17 cellular contexts compared by ENCODE assay signal in the genomic region with DNA sequence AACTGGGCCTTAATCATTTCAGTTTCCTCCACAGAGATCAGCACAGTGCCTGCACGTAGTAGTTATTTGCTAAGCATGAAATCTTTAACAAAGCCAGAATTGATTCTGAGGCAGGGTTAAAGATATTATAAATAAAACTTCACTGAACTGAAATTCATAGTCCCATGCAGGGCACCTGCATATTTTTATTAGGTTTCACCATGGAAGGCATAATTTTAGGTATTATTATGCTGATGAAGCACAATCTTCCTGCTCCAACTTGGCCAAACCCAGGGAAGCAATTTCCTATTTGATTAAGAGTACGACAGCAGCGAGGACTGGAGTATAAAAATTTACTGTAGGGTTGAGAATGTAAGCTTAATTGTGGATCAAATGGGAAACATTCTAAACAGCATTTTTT.
A peak's percentile ranks its signal among the peaks of the same experiment; 100 is the strongest.
DNase-seq lines count a peak whose midpoint lies in the region; ATAC-seq and TF ChIP-seq lines count a peak whose summit lies in the region.
"Had no signal": no experiment of that assay in that cellular context is flagged by ENCODE, and none has a peak within 500 bp of the region (broad histone marks: within the 10 kb centered on the region; RNA-seq: fewer than 3 reads in every experiment).

No MANE protein-coding gene starts in this region.

- no peak overlapping the region for H3K4me3 Mint-ChIP-seq in nephron progenitor cell
- H3K4me3 Mint-ChIP-seq: B cell; CD4-positive, CD25-positive, alpha-beta regulatory T cell; CD8-positive, alpha-beta T cell; H9 had no signal

- no peak overlapping the region for H4K8ac ChIP-seq in IMR-90 (ENCODE audit: low read depth in 2 of 2, low read length in 2 of 2)

- H3K4me2 ChIP-seq in DND-41 (ENCODE audit: insufficient read depth, low read length) (no peak overlapping the region), IMR-90 (ENCODE audit: low read depth, low read length) (no peak overlapping the region)
- H3K4me2 ChIP-seq: BLaER1 had no signal

- H3K14ac ChIP-seq in IMR-90 (replicated peaks; ENCODE audit: low read depth, low read length): no peak overlapping the region

- H3K27ac Mint-ChIP-seq in nephron progenitor cell: peak overlapping the region; percentile 6
- H3K27ac Mint-ChIP-seq: B cell; CD8-positive, alpha-beta T cell had no signal

- TF ChIP-seq POLR2A in IMR-90 (IDR thresholded peaks at IDR 0.05; ENCODE audit: low read depth, low read length): no peak

- dilution Hi-C loops in IMR-90 (cut with HindIII; ENCODE audit: low sequenced_read_pairs, unreplicated experiment): no loop called here

- H2AFZ ChIP-seq in DND-41 (ENCODE audit: low read depth, low read length) (peak overlapping the region; percentile 25; the same call in 1 of the 2 replicates), IMR-90 (replicated peaks; ENCODE audit: low read length, poor library complexity) (no peak overlapping the region)

- no peak for TF ChIP-seq RAD21 in IMR-90 (IDR thresholded peaks at IDR 0.05; ENCODE audit: low read length)

- H4K20me1 ChIP-seq in DND-41 (ENCODE audit: insufficient read depth, low read length) (no peaks in the 10 kb centered on the region), IMR-90 (ENCODE audit: insufficient read depth, low read length) (no peaks in the 10 kb centered on the region)
- H4K20me1 ChIP-seq: BLaER1 had no signal

- no TSS peak for BruUV-seq in IMR-90 (replicated peaks; lab: Mats Ljungman, UMichigan)

- DNase-seq in DND-41: no peak
- DNase-seq in IMR-90: no peak
- DNase-seq in nephron progenitor cell: no peak
- DNase-seq in SIG-M5 treated with dmso at 0.1 percent for 504 hours (lab: John Stamatoyannopoulos, UW; ENCODE audit: unreplicated experiment): no peak
- DNase-seq in SK-N-DZ (ENCODE audit: low spot score): no peak
- DNase-seq: Caco-2; CD4-positive, CD25-positive, alpha-beta regulatory T cell; CD8-positive, alpha-beta T cell; DMS153; EL; GDM1; H9 had no signal

- WGBS in IMR-90 (ENCODE audit: extremely low coverage in 2 of 2, insufficient read length in 1 of 2), 2 experiments: no CpG with 5 or more reads among the region's 3 CpGs

- ATAC-seq in DND-41 (ENCODE audit: insufficient read depth, low read depth): no peak
- ATAC-seq in IMR-90 (ENCODE audit: low read depth): no peak
- ATAC-seq in GM18907 (IDR thresholded peaks at IDR 0.05; ENCODE audit: unreplicated experiment): no peak
- ATAC-seq: CD8-positive, alpha-beta T cell; HCT116 had no signal

- no peaks in the 10 kb centered on the region for H3K36me3 Mint-ChIP-seq in nephron progenitor cell (ENCODE audit: low read depth)
- H3K36me3 Mint-ChIP-seq: CD4-positive, CD25-positive, alpha-beta regulatory T cell; CD8-positive, alpha-beta T cell had no signal

- no peaks in the 10 kb centered on the region for H3K79me2 ChIP-seq in DND-41 (ENCODE audit: insufficient read depth, low read length)

- H3K4me1 Mint-ChIP-seq in nephron progenitor cell: peaks cover 29% of the 10 kb centered on the region
- H3K4me1 Mint-ChIP-seq: B cell had no signal

- H3K18ac ChIP-seq in IMR-90 (ENCODE audit: low read depth, low read length): no peak overlapping the region

- H3K4ac ChIP-seq in IMR-90 (ENCODE audit: low read depth, low read length): no peak overlapping the region

- no peaks in the 10 kb centered on the region for H3K9me3 Mint-ChIP-seq in nephron progenitor cell
- H3K9me3 Mint-ChIP-seq: CD8-positive, alpha-beta T cell; H9 had no signal

- H2AK9ac ChIP-seq in IMR-90 (replicated peaks; ENCODE audit: low read depth, low read length, poor library complexity): no peak overlapping the region

- no peak overlapping the region for H4K91ac ChIP-seq in IMR-90 (ENCODE audit: insufficient read depth, low read depth, low read length)

- CTCF ChIA-PET in IMR-90 (lab: Yijun Ruan, JAX): no interaction called here

- H4K5ac ChIP-seq in IMR-90 (ENCODE audit: low read depth, low read length): no peak overlapping the region

- H3K36me3 ChIP-seq in DND-41 (ENCODE audit: insufficient read depth, low read length) (no peaks in the 10 kb centered on the region), IMR-90 (ENCODE audit: control insufficient read depth, insufficient read depth, low read length) (no peaks in the 10 kb centered on the region)
- H3K36me3 ChIP-seq: BLaER1 had no signal

- TF ChIP-seq CTCF in DND-41 (IDR thresholded peaks at IDR 0.05; ENCODE audit: borderline replicate concordance, extremely low read depth, low read length, poor library complexity, severe bottlenecking): no peak
- TF ChIP-seq CTCF in IMR-90 (conservative IDR thresholded peaks at IDR 0.05; ENCODE audit: low read depth, low read length): no peak
- TF ChIP-seq CTCF in nephron progenitor cell (IDR thresholded peaks at IDR 0.05): no peak

- H3K9ac ChIP-seq in DND-41 (ENCODE audit: low read depth, low read length): no peak overlapping the region
- no peak overlapping the region for H3K9ac ChIP-seq in IMR-90 (ENCODE audit: low read depth, low read length)
- H3K9ac ChIP-seq: BLaER1 had no signal

- no peak overlapping the region for H3K27ac ChIP-seq in DND-41 (ENCODE audit: low read length)
- no peak overlapping the region for H3K27ac ChIP-seq in IMR-90 (ENCODE audit: insufficient read depth, low read length)
- H3K27ac ChIP-seq: BLaER1, C4-2B had no signal

- no peak overlapping the region for H2AK5ac ChIP-seq in IMR-90 (ENCODE audit: low read depth, low read length)

- intact Hi-C loops in IMR-90 (cut with micrococcal nuclease): no loop called here

- POLR2A ChIA-PET in IMR-90 (lab: Charles Lee; ENCODE audit: unreplicated experiment): no interaction called here

- no peaks in the 10 kb centered on the region for H3K27me3 Mint-ChIP-seq in nephron progenitor cell (ENCODE audit: low read depth, poor library complexity)
- H3K27me3 Mint-ChIP-seq: B cell; CD4-positive, CD25-positive, alpha-beta regulatory T cell had no signal

- H3K79me1 ChIP-seq in IMR-90 (ENCODE audit: low read depth in 1 of 2, low read length in 2 of 2): no peaks in the 10 kb centered on the region

- H3K4me3 ChIP-seq in DND-41 (ENCODE audit: low read depth in 1 of 2, low read length in 2 of 2) (no peak overlapping the region), IMR-90 (ENCODE audit: insufficient read depth, low read depth, low read length) (no peak overlapping the region)
- H3K4me3 ChIP-seq: BLaER1 had no signal

- no peaks in the 10 kb centered on the region for H3K9me1 ChIP-seq in IMR-90 (ENCODE audit: insufficient read depth, low read length)

- H3K23ac ChIP-seq in IMR-90 (ENCODE audit: low read depth, low read length): no peak overlapping the region

- H3K27me3 ChIP-seq in DND-41 (ENCODE audit: insufficient read depth, low read length, poor library complexity) (no peaks in the 10 kb centered on the region), IMR-90 (ENCODE audit: control insufficient read depth, insufficient read depth, low read length) (no peaks in the 10 kb centered on the region)
- H3K27me3 ChIP-seq: BLaER1 had no signal

- H2BK120ac ChIP-seq in IMR-90 (ENCODE audit: low read depth, low read length): no peak overlapping the region

- H2BK20ac ChIP-seq in IMR-90 (ENCODE audit: low read depth, low read length): no peak overlapping the region

- no peak overlapping the region for H2BK5ac ChIP-seq in IMR-90 (ENCODE audit: low read depth, low read length, poor library complexity, severe bottlenecking)

- H3K9me3 ChIP-seq in DND-41 (ENCODE audit: insufficient read depth, low read length, severe bottlenecking) (no peaks in the 10 kb centered on the region), IMR-90 (ENCODE audit: control insufficient read depth, insufficient read depth, low read length) (no peaks in the 10 kb centered on the region)
- H3K9me3 ChIP-seq: BLaER1, Caco-2 had no signal

- H3K4me1 ChIP-seq in DND-41 (ENCODE audit: insufficient read depth, low read length) (no peaks in the 10 kb centered on the region), IMR-90 (ENCODE audit: control insufficient read depth, insufficient read depth, low read length) (no peaks in the 10 kb centered on the region)
- H3K4me1 ChIP-seq: BLaER1, Caco-2 had no signal

- H3K56ac ChIP-seq in IMR-90 (ENCODE audit: extremely low read depth, insufficient read depth, low read length): no peak overlapping the region

- in situ Hi-C loops in IMR-90 (cut with MboI; ENCODE audit: low sequenced_read_pairs): no loop called here

- H2BK15ac ChIP-seq in IMR-90 (ENCODE audit: low read depth, low read length): no peak overlapping the region

TF ChIP-seq in IMR-90, 13 proteins besides CTCF, POLR2A, EP300 and RAD21:
- TF ChIP-seq MAFK (IDR thresholded peaks at IDR 0.05; ENCODE audit: low read depth, low read length) (peak; percentile 78), CEBPB (IDR thresholded peaks at IDR 0.05; ENCODE audit: low read depth, low read length) (no peak)
